17 cellular contexts compared by ENCODE assay signal in the genomic region with DNA sequence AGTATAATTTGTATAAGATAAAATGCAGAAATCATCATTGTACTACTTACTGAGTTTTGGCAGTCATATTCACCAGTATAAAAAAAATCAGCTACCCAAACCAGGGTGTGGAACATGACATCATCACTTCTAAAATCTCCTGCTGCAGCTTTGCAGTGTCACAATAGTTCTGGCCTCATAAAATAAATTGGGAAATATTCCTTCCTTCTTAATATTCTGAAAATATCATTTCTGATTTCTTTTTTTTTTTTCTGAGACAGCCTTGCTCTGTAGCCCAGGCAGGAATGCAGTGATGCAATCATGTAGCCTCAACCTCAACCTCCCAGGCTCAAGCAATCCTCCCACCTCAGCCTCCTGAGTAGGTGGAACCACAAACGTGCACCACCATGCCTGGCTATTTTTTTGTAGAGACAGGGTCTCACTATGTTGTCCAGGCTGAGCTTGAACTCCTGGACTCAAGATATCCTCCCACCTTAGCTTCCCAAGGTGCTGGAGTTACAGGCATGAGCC.
DNase-seq lines count a peak whose midpoint lies in the region; ATAC-seq, FAIRE-seq and TF ChIP-seq lines count a peak whose summit lies in the region.
"Had no signal": no experiment of that assay in that cellular context is flagged by ENCODE, and none has a peak within 500 bp of the region (broad histone marks: within the 10 kb centered on the region; RNA-seq: fewer than 3 reads in every experiment).

No MANE protein-coding gene starts in this region.

- BruUV-seq in K562 (replicated peaks; lab: Mats Ljungman, UMichigan) = no TSS peak

- no peaks in the 10 kb centered on the region for H3K79me2 ChIP-seq in K562 (ENCODE audit: control insufficient read depth, insufficient read depth, low read length)

- CTCF ChIA-PET in K562 (lab: Yijun Ruan, JAX; ENCODE audit: low intra/inter-chr PET ratio) = no interaction called here

- no peaks in the 10 kb centered on the region for H3K9me3 ChIP-seq in K562 (replicated peaks; ENCODE audit: control insufficient read depth, insufficient read depth, low read depth, low read length)

- H3K4me1 ChIP-seq in K562 (replicated peaks in 1 of 2; ENCODE audit: control insufficient read depth in 2 of 2, insufficient read depth in 2 of 2, low read length in 2 of 2) = 0 out of 5 replicates have a peak, but pooled peaks cover 0 to 3% of the 10 kb centered on the region in 2 experiments

- H3K36me3 ChIP-seq in K562 (ENCODE audit: control insufficient read depth, insufficient read depth, low read length) = no peaks in the 10 kb centered on the region

- no peak overlapping the region for H2AFZ ChIP-seq in K562 (ENCODE audit: low read depth, low read length)
- H2AFZ ChIP-seq: GM23338 had no signal

- TF ChIP-seq CTCF in K562 (IDR thresholded peaks at IDR 0.05 in 2 of 3, conservative IDR thresholded peaks at IDR 0.05 in 1 of 3; ENCODE audit: insufficient read depth in 2 of 3, low read depth in 1 of 3, low read length in 3 of 3) = no peak

- in situ Hi-C loops in K562 (cut with MboI) = no loop called here

- DNase-seq in HTR-8/SVneo (ENCODE audit: insufficient read length, low spot score) = no peak
- no peak for DNase-seq in K562 (ENCODE audit: extremely low read depth in 1 of 4, low spot score in 3 of 4)
- DNase-seq in left lobe of liver (ENCODE audit: low spot score) = peak; percentile 14
- DNase-seq in ureter (ENCODE audit: low spot score) = peak; percentile 22
- DNase-seq in NCI-H1105 (lab: John Stamatoyannopoulos, UW) = no peak
- no peak for DNase-seq in medulla oblongata (ENCODE audit: extremely low spot score)
- DNase-seq: C1 segment of cervical spinal cord; Calu3; CD4-positive, alpha-beta memory T cell; COR-L47; DMS53; DMS79 treated with DMSO at 0.1 percent for 48 hours; GF-D8; H9 had no signal

- no peak overlapping the region for H3K9ac ChIP-seq in K562 (ENCODE audit: insufficient read depth in 1 of 2, low read depth in 2 of 2, low read length in 2 of 2)

- H3K27ac ChIP-seq in K562 (ENCODE audit: extremely low read depth, low read depth, low read length) = no peak overlapping the region

- TF ChIP-seq RAD21 in K562 (CRISPR knock-in tag; conservative IDR thresholded peaks at IDR 0.05 in 1 of 2, IDR thresholded peaks at IDR 0.05 in 1 of 2) = no peak

- H3K4me2 ChIP-seq in K562 (ENCODE audit: insufficient read depth, low read length) = no peak overlapping the region
- H3K4me2 ChIP-seq: GM23338 had no signal

- no peaks in the 10 kb centered on the region for H4K20me1 ChIP-seq in K562 (replicated peaks; ENCODE audit: control insufficient read depth, insufficient read depth, low read length)

- TF ChIP-seq EP300 in K562 (IDR thresholded peaks at IDR 0.05; ENCODE audit: low read length) = no peak

- intact Hi-C loops in K562 (cut with micrococcal nuclease) = no loop called here

- H3K9me1 ChIP-seq in K562 (ENCODE audit: control insufficient read depth, insufficient read depth, low read length) = no peaks in the 10 kb centered on the region

- FAIRE-seq in HTR-8/SVneo (lab: Jason Lieb, UNC) (peak; percentile 26), K562 (lab: Jason Lieb, UNC) (no peak)
- FAIRE-seq: GM12891, GM18507 had no signal

- POLR2A ChIA-PET in K562 (lab: Yijun Ruan, JAX) = no interaction called here

- WGBS in K562 (ENCODE audit: insufficient coverage, low coverage, missing lambda C conversion rate) = 0% methylated on average over 1 of the region's 1 CpG

- no peak for ATAC-seq in K562
- ATAC-seq in left lobe of liver = no peak
- ATAC-seq: GM23338 had no signal

- H3K4me3 ChIP-seq in K562 = no peak overlapping the region
- H3K4me3 ChIP-seq: GM23338 had no signal

- H3K27me3 ChIP-seq in K562 (ENCODE audit: control insufficient read depth in 2 of 2, insufficient read depth in 2 of 2, low read length in 2 of 2) = peaks cover 2 to 16% of the 10 kb centered on the region in 2 experiments; a peak in 3 of 5 replicates

- TF ChIP-seq POLR2A in K562 (conservative IDR thresholded peaks at IDR 0.05) = no peak

TF ChIP-seq in K562, 482 proteins besides CTCF, POLR2A, EP300 and RAD21:
- TF ChIP-seq ZBED1 (IDR thresholded peaks at IDR 0.05) (no peak), CEBPB (tag; IDR thresholded peaks at IDR 0.05) (peak; percentile 20; the same call in 1 of the 2 replicates), PPARD (CRISPR knock-in tag; IDR thresholded peaks at IDR 0.05) (no peak)
- TF ChIP-seq, protein P1, sequence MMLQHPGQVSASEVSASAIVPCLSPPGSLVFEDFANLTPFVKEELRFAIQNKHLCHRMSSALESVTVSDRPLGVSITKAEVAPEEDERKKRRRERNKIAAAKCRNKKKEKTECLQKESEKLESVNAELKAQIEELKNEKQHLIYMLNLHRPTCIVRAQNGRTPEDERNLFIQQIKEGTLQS (IDR thresholded peaks at IDR 0.05) = 0 out of 2 replicates have a peak, but pooled peaks have one; percentile 12
- TF ChIP-seq, protein P1 (CRISPR knock-in tag; conservative IDR thresholded peaks at IDR 0.05) = no peak

Comparison
In these comparisons a context has a peak if more than half of its experiments do, and no peak if none do; other contexts are left out.
1. DNase-seq: peak in left lobe of liver (single experiment) and ureter (single experiment); none in HTR-8/SVneo (single experiment), K562 (0 of 4), NCI-H1105 (single experiment) and medulla oblongata (single experiment).